In genomic region chr6:169701953-169702639, GRCh38 we compare ENCODE assay signal across 1 cellular context.
TF ChIP-seq lines count a peak whose summit lies in the region.

C6orf120 (plus strand) TSS chr6:169702126; CDS start chr6:169702460, 334 bp downstream.
WDR27 (minus strand) TSS chr6:169702029; CDS start chr6:169689005, 13,024 bp downstream.

TF ChIP-seq in A549, 52 proteins besides CTCF, POLR2A, EP300 and RAD21 (continued from another document):
- TF ChIP-seq REST (IDR thresholded peaks at IDR 0.05) (peak; percentile 96), BHLHE40 (IDR thresholded peaks at IDR 0.05; ENCODE audit: low read depth, low read length) (no peak), ZFP36 (IDR thresholded peaks at IDR 0.05; ENCODE audit: borderline replicate concordance, partially characterized antibody) (no peak), CHD2 (IDR thresholded peaks at IDR 0.05; ENCODE audit: low read length, partially characterized antibody) (peak; percentile 94), GATA3 (IDR thresholded peaks at IDR 0.05; ENCODE audit: borderline replicate concordance) (peak; percentile 58; the same call in 1 of the 2 replicates), HEYL (CRISPR knock-in tag; IDR thresholded peaks at IDR 0.05) (no peak), MAZ (IDR thresholded peaks at IDR 0.05; ENCODE audit: borderline replicate concordance, low read depth, low read length) (no peak), SMC3 (IDR thresholded peaks at IDR 0.05) (peak; percentile 7; the same call in 1 of the 3 replicates), CBX8 (IDR thresholded peaks at IDR 0.05) (no peak), JUN (IDR thresholded peaks at IDR 0.05) (peak; percentile 75 to 77; a peak in 4 of 5 replicates), ZNF302 (CRISPR knock-in tag; IDR thresholded peaks at IDR 0.05) (no peak), FOSL2 (IDR thresholded peaks at IDR 0.05) (no peak), FOSL2 (CRISPR knock-in tag; IDR thresholded peaks at IDR 0.05) (no peak), FOXS1 (CRISPR knock-in tag; IDR thresholded peaks at IDR 0.05) (no peak), CHD4 (IDR thresholded peaks at IDR 0.05; ENCODE audit: borderline replicate concordance) (no peak), RARB (CRISPR knock-in tag; IDR thresholded peaks at IDR 0.05) (no peak), EHMT2 (IDR thresholded peaks at IDR 0.05; ENCODE audit: low read depth) (no peak), ZC3H11A (IDR thresholded peaks at IDR 0.05) (no peak), BCL3 (IDR thresholded peaks at IDR 0.05) (peak; percentile 67; the same call in 2 of the 3 replicates), RNF2 (IDR thresholded peaks at IDR 0.05; ENCODE audit: borderline replicate concordance, low read depth) (no peak), E2F6 (IDR thresholded peaks at IDR 0.05; ENCODE audit: borderline replicate concordance, low read depth) (no peak), HES2 (IDR thresholded peaks at IDR 0.05) (no peak), EHF (CRISPR knock-in tag; IDR thresholded peaks at IDR 0.05) (no peak), JUNB (IDR thresholded peaks at IDR 0.05) (no peak)
